ENCODE assay signal across 1 cellular context in the genomic region with DNA sequence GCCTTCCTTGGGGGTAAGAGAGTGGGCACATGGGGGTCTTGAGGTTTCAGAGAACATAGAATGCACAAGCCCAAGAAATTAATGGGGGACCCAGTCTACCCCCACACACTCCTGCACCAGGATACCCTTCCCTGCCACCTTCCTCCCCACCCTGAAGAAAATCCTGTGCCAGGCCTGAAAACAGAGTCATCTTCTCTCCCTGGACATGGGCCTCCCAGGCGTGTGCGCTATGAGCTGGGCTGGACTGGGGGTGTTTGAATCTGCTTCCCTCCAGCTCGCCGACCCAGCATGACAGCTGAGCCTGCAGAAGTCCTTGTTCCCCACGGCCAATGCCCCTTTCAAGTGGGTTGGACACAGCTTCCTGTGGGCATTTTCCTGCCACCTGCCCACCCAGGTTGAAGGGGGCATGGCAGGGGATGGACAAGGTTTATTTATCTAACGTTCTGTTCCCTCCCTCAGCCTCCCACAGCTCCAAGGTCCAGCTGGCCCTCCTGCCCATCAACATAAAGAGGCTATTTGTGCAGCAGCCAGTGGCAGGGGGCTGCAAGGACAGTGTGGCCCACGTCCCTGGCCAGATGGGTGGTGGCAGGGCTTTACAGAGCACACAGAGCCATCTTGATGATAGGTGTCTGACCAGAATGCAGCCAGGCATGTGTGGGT.
TF ChIP-seq lines count a peak whose summit lies in the region.

No MANE protein-coding gene starts in this region.

TF ChIP-seq in HepG2, 621 proteins besides CTCF, POLR2A, EP300 and RAD21 (continues in another document):
- TF ChIP-seq, protein P1, sequence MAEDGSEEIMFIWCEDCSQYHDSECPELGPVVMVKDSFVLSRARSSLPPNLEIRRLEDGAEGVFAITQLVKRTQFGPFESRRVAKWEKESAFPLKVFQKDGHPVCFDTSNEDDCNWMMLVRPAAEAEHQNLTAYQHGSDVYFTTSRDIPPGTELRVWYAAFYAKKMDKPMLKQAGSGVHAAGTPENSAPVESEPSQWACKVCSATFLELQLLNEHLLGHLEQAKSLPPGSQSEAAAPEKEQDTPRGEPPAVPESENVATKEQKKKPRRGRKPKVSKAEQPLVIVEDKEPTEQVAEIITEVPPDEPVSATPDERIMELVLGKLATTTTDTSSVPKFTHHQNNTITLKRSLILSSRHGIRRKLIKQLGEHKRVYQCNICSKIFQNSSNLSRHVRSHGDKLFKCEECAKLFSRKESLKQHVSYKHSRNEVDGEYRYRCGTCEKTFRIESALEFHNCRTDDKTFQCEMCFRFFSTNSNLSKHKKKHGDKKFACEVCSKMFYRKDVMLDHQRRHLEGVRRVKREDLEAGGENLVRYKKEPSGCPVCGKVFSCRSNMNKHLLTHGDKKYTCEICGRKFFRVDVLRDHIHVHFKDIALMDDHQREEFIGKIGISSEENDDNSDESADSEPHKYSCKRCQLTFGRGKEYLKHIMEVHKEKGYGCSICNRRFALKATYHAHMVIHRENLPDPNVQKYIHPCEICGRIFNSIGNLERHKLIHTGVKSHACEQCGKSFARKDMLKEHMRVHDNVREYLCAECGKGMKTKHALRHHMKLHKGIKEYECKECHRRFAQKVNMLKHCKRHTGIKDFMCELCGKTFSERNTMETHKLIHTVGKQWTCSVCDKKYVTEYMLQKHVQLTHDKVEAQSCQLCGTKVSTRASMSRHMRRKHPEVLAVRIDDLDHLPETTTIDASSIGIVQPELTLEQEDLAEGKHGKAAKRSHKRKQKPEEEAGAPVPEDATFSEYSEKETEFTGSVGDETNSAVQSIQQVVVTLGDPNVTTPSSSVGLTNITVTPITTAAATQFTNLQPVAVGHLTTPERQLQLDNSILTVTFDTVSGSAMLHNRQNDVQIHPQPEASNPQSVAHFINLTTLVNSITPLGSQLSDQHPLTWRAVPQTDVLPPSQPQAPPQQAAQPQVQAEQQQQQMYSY (CRISPR knock-in tag; IDR thresholded peaks at IDR 0.05), result no peak
- TF ChIP-seq JDP2 (CRISPR knock-in tag; IDR thresholded peaks at IDR 0.05; ENCODE audit: borderline replicate concordance) (no peak), SMAD3 (CRISPR knock-in tag; IDR thresholded peaks at IDR 0.05) (no peak), TSC22D2 (CRISPR knock-in tag; IDR thresholded peaks at IDR 0.05; ENCODE audit: borderline replicate concordance) (no peak), ZNF44 (CRISPR knock-in tag; IDR thresholded peaks at IDR 0.05) (no peak), ZNF296 (CRISPR knock-in tag; conservative IDR thresholded peaks at IDR 0.05) (peak; percentile 78; the same call in 1 of the 2 replicates), MBD4 (IDR thresholded peaks at IDR 0.05; ENCODE audit: borderline replicate concordance, low read length) (no peak), HNF4A (CRISPR knock-in tag; IDR thresholded peaks at IDR 0.05) (peak; percentile 64), ZUFSP (CRISPR knock-in tag; IDR thresholded peaks at IDR 0.05; ENCODE audit: borderline replicate concordance) (no peak), ZNF616 (CRISPR knock-in tag; IDR thresholded peaks at IDR 0.05; ENCODE audit: low read depth) (no peak), ADNP (CRISPR knock-in tag; IDR thresholded peaks at IDR 0.05) (no peak), NAIF1 (CRISPR knock-in tag; IDR thresholded peaks at IDR 0.05; ENCODE audit: borderline replicate concordance) (no peak), IKZF5 (CRISPR knock-in tag; IDR thresholded peaks at IDR 0.05) (no peak), ARNT2 (CRISPR knock-in tag; IDR thresholded peaks at IDR 0.05; ENCODE audit: low read depth) (no peak), ZNF382 (CRISPR knock-in tag; IDR thresholded peaks at IDR 0.05; ENCODE audit: borderline replicate concordance) (no peak), BCL6 (CRISPR knock-in tag; IDR thresholded peaks at IDR 0.05) (no peak), MTA3 (CRISPR knock-in tag; IDR thresholded peaks at IDR 0.05) (no peak), BATF2 (CRISPR knock-in tag; IDR thresholded peaks at IDR 0.05) (no peak), ZNF703 (CRISPR knock-in tag; IDR thresholded peaks at IDR 0.05; ENCODE audit: borderline replicate concordance) (no peak), DDIT3 (CRISPR knock-in tag; IDR thresholded peaks at IDR 0.05) (no peak), SP5 (CRISPR knock-in tag; IDR thresholded peaks at IDR 0.05; ENCODE audit: borderline replicate concordance, low read depth) (peak; percentile 33; the same call in 1 of the 2 replicates), SALL1 (CRISPR knock-in tag; IDR thresholded peaks at IDR 0.05) (peak; percentile 33; the same call in 1 of the 2 replicates), SAFB2 (CRISPR knock-in tag; IDR thresholded peaks at IDR 0.05; ENCODE audit: borderline replicate concordance, low read depth) (0 out of 2 replicates have a peak, but pooled peaks have one; percentile 32), ZNF597 (CRISPR knock-in tag; IDR thresholded peaks at IDR 0.05) (no peak), ZNF841 (CRISPR knock-in tag; IDR thresholded peaks at IDR 0.05; ENCODE audit: borderline replicate concordance) (no peak), ZNF570 (CRISPR knock-in tag; IDR thresholded peaks at IDR 0.05; ENCODE audit: borderline replicate concordance) (no peak)
- TF ChIP-seq, protein P2, sequence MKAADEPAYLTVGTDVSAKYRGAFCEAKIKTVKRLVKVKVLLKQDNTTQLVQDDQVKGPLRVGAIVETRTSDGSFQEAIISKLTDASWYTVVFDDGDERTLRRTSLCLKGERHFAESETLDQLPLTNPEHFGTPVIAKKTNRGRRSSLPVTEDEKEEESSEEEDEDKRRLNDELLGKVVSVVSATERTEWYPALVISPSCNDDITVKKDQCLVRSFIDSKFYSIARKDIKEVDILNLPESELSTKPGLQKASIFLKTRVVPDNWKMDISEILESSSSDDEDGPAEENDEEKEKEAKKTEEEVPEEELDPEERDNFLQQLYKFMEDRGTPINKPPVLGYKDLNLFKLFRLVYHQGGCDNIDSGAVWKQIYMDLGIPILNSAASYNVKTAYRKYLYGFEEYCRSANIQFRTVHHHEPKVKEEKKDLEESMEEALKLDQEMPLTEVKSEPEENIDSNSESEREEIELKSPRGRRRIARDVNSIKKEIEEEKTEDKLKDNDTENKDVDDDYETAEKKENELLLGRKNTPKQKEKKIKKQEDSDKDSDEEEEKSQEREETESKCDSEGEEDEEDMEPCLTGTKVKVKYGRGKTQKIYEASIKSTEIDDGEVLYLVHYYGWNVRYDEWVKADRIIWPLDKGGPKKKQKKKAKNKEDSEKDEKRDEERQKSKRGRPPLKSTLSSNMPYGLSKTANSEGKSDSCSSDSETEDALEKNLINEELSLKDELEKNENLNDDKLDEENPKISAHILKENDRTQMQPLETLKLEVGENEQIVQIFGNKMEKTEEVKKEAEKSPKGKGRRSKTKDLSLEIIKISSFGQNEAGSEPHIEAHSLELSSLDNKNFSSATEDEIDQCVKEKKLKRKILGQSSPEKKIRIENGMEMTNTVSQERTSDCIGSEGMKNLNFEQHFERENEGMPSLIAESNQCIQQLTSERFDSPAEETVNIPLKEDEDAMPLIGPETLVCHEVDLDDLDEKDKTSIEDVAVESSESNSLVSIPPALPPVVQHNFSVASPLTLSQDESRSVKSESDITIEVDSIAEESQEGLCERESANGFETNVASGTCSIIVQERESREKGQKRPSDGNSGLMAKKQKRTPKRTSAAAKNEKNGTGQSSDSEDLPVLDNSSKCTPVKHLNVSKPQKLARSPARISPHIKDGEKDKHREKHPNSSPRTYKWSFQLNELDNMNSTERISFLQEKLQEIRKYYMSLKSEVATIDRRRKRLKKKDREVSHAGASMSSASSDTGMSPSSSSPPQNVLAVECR (CRISPR knock-in tag; IDR thresholded peaks at IDR 0.05; ENCODE audit: borderline replicate concordance), result peak; percentile 37; the same call in 1 of the 2 replicates
- TF ChIP-seq, protein P3, sequence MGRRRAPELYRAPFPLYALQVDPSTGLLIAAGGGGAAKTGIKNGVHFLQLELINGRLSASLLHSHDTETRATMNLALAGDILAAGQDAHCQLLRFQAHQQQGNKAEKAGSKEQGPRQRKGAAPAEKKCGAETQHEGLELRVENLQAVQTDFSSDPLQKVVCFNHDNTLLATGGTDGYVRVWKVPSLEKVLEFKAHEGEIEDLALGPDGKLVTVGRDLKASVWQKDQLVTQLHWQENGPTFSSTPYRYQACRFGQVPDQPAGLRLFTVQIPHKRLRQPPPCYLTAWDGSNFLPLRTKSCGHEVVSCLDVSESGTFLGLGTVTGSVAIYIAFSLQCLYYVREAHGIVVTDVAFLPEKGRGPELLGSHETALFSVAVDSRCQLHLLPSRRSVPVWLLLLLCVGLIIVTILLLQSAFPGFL (CRISPR knock-in tag; IDR thresholded peaks at IDR 0.05), result no peak
- TF ChIP-seq, protein P4, sequence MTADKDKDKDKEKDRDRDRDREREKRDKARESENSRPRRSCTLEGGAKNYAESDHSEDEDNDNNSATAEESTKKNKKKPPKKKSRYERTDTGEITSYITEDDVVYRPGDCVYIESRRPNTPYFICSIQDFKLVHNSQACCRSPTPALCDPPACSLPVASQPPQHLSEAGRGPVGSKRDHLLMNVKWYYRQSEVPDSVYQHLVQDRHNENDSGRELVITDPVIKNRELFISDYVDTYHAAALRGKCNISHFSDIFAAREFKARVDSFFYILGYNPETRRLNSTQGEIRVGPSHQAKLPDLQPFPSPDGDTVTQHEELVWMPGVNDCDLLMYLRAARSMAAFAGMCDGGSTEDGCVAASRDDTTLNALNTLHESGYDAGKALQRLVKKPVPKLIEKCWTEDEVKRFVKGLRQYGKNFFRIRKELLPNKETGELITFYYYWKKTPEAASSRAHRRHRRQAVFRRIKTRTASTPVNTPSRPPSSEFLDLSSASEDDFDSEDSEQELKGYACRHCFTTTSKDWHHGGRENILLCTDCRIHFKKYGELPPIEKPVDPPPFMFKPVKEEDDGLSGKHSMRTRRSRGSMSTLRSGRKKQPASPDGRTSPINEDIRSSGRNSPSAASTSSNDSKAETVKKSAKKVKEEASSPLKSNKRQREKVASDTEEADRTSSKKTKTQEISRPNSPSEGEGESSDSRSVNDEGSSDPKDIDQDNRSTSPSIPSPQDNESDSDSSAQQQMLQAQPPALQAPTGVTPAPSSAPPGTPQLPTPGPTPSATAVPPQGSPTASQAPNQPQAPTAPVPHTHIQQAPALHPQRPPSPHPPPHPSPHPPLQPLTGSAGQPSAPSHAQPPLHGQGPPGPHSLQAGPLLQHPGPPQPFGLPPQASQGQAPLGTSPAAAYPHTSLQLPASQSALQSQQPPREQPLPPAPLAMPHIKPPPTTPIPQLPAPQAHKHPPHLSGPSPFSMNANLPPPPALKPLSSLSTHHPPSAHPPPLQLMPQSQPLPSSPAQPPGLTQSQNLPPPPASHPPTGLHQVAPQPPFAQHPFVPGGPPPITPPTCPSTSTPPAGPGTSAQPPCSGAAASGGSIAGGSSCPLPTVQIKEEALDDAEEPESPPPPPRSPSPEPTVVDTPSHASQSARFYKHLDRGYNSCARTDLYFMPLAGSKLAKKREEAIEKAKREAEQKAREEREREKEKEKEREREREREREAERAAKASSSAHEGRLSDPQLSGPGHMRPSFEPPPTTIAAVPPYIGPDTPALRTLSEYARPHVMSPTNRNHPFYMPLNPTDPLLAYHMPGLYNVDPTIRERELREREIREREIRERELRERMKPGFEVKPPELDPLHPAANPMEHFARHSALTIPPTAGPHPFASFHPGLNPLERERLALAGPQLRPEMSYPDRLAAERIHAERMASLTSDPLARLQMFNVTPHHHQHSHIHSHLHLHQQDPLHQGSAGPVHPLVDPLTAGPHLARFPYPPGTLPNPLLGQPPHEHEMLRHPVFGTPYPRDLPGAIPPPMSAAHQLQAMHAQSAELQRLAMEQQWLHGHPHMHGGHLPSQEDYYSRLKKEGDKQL (CRISPR knock-in tag; IDR thresholded peaks at IDR 0.05; ENCODE audit: low read depth), result no peak
- TF ChIP-seq, protein P5, sequence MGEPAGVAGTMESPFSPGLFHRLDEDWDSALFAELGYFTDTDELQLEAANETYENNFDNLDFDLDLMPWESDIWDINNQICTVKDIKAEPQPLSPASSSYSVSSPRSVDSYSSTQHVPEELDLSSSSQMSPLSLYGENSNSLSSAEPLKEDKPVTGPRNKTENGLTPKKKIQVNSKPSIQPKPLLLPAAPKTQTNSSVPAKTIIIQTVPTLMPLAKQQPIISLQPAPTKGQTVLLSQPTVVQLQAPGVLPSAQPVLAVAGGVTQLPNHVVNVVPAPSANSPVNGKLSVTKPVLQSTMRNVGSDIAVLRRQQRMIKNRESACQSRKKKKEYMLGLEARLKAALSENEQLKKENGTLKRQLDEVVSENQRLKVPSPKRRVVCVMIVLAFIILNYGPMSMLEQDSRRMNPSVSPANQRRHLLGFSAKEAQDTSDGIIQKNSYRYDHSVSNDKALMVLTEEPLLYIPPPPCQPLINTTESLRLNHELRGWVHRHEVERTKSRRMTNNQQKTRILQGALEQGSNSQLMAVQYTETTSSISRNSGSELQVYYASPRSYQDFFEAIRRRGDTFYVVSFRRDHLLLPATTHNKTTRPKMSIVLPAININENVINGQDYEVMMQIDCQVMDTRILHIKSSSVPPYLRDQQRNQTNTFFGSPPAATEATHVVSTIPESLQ (CRISPR knock-in tag; conservative IDR thresholded peaks at IDR 0.05), result no peak
